In the genomic region with DNA sequence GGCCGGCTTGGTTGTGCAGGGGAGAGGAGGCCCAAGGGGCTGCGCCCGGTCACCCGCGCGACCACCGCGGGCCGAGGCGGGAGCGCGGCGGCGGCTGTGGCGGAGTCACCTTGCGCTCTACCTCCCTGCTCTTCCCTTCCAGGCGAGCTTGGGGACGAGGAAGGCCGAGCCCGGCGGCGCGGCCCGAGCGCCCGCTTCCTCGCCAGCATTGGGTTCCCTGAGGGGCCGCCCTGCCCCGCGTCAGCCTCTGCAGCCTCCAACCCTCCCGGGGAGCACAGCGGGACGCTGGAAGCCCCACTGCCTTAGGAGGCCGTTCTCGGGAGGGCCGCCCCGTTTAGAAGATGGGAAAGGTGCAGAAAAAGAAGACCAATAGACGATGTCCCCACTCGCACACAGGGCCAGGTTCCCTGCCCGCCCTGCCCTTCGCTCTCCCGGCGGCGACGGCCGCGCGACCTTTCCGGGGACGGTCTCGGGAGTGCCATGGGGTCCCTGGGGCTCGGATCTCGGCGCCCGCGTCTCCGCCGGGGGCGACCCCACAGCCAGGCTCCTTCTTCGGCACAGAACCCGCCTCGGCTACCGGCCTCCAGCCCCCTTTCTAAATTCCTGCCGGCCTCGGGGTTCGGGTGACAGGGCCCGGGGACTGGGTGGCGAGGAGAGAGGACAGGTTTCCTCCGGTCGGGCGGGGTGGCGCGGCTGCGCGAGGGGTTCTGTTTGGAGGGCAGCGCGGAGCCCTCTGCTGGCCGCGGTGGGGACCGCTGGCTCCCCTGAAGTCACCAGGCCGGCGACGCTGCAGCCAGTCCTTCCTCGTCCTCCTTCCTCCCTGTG, we compare ENCODE assay signal across 8 cellular contexts.
A peak's percentile ranks its signal among the peaks of the same experiment; 100 is the strongest.
DNase-seq lines count a peak whose midpoint lies in the region; ATAC-seq and TF ChIP-seq lines count a peak whose summit lies in the region.

No MANE protein-coding gene starts in this region.

- no TSS peak for BruUV-seq in A673 (replicated peaks; lab: Mats Ljungman, UMichigan)

- TF ChIP-seq CTCF in A673 (conservative IDR thresholded peaks at IDR 0.05; ENCODE audit: low read depth, low read length): peak; percentile 93

- no peaks in the 10 kb centered on the region for H3K4me1 ChIP-seq in A673 (ENCODE audit: insufficient read depth, low read length, poor library complexity, severe bottlenecking)

- peak overlapping the region; percentile 85 for H3K4me3 ChIP-seq in A673 (ENCODE audit: low read depth, low read length, poor library complexity, severe bottlenecking)

- H3K9me3 Mint-ChIP-seq in central memory CD8-positive, alpha-beta T cell: no peaks in the 10 kb centered on the region

- CTCF ChIA-PET in A673 (lab: Charles Lee): interaction anchor here (1.1 kb wide), 2 partner anchors 170 kb away, joined by 3 read pairs; no protein-coding TSS in a partner anchor

- POLR2A ChIA-PET in A673 (lab: Charles Lee; ENCODE audit: low non-redundant PET): no interaction called here

- peak overlapping the region; percentile 80 for H3K4me3 Mint-ChIP-seq in central memory CD8-positive, alpha-beta T cell

- H3K27me3 ChIP-seq in A673 (replicated peaks; ENCODE audit: insufficient read depth, low read depth, low read length, poor library complexity): no peaks in the 10 kb centered on the region

- H3K27ac ChIP-seq in A673 (ENCODE audit: low read depth, low read length, poor library complexity, severe bottlenecking): peak overlapping the region; percentile 52

- intact Hi-C loops in A673 (cut with micrococcal nuclease; ENCODE audit: unreplicated experiment): loop anchor here (1.0 to 5.0 kb wide), 2 partner anchors 56 to 170 kb away; no protein-coding TSS in a partner anchor

- ATAC-seq in GM18519 (IDR thresholded peaks at IDR 0.05; ENCODE audit: low FRiP score, unreplicated experiment) (peak; percentile 81), HG03064 (IDR thresholded peaks at IDR 0.05; ENCODE audit: low read depth, unreplicated experiment) (peak; percentile 99)
- ATAC-seq in activated CD4-positive, CD25-positive, alpha-beta regulatory T cell treated with anti-CD3 and anti-CD28 coated beads, Interleukin-2, amount 50 U/mL, for 24 hours: peak; percentile 94 to 97
- ATAC-seq in central memory CD8-positive, alpha-beta T cell (replicated peaks; ENCODE audit: extremely low read depth, poor library complexity, severe bottlenecking): peak; percentile 91

- H3K27me3 Mint-ChIP-seq in central memory CD8-positive, alpha-beta T cell: peaks cover 5% of the 10 kb centered on the region

- H3K27ac Mint-ChIP-seq in central memory CD8-positive, alpha-beta T cell (ENCODE audit: low read depth): no peak overlapping the region

- H3K4me1 Mint-ChIP-seq in central memory CD8-positive, alpha-beta T cell: peaks cover 5% of the 10 kb centered on the region

- H3K36me3 Mint-ChIP-seq in central memory CD8-positive, alpha-beta T cell (ENCODE audit: insufficient read depth): peaks cover 2% of the 10 kb centered on the region

- no peaks in the 10 kb centered on the region for H3K36me3 ChIP-seq in A673 (ENCODE audit: insufficient read depth, low read length, poor library complexity, severe bottlenecking)

- peak; percentile 85 for DNase-seq in A673 (ENCODE audit: low spot score)
- peak; percentile 80 for DNase-seq in NCI-H2196 (lab: John Stamatoyannopoulos, UW; ENCODE audit: unreplicated experiment)
- peak; percentile 65 to 66 for DNase-seq in central memory CD8-positive, alpha-beta T cell (ENCODE audit: low spot score in 2 of 2)
- DNase-seq in islet precursor cell: peak; percentile 90
- peak; percentile 69 to 84 for DNase-seq in stimulated activated CD4-positive, alpha-beta T cell treated with anti-CD3 and anti-CD28 coated beads, Interleukin-12 subunit alpha, Interleukin-12 subunit beta, amount 100 ng/mL, for 24 hours (ENCODE audit: low read depth in 2 of 2)

- H3K9me3 ChIP-seq in A673 (ENCODE audit: low read depth, low read length, poor library complexity, severe bottlenecking): no peaks in the 10 kb centered on the region

Comparison
In these comparisons a context has a peak if more than half of its experiments do, and no peak if none do; other contexts are left out.
1. Peak in every context shown above with its lines: DNase-seq, ATAC-seq, H3K4me3 ChIP-seq and H3K27ac ChIP-seq.